In the genomic region with DNA sequence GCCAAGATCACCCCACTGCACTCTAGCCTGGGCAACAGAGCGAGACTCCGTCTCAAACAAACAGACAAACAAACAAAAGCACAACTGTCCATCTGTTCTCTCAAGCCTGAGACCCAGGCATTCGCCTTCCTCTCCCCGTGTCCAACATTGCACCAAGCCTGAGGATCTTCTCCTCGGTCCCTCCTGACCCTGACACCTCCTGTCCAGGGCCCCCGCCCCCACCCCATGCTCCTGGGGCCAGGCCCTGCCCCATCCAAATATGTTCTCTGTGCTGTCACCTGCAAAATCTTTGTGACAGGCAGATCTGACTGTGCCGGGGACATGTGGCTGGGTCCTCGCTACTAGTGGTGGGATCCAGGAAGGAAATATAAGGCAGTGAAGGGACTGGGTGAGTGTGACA, we compare ENCODE assay signal across 18 cellular contexts. TPM values are rescaled to one million over a fixed set of nuclear protein-coding genes. Genes with fewer than 3 reads are reported as not detected.
"Had no signal": no experiment of that assay in that cellular context is flagged by ENCODE, and none has a peak within 500 bp of the region (broad histone marks: within the 10 kb centered on the region; RNA-seq: fewer than 3 reads in every experiment).

No MANE protein-coding gene starts in this region.

- H3K27ac Mint-ChIP-seq: activated B cell treated with CpG ODN at 0.5 μM for 24 hours; activated CD4-positive, alpha-beta T cell treated with anti-CD3 and anti-CD28 coated beads, Interleukin-2, amount 10 ng/mL, durations not matched to agents 7 days and 5 days; activated naive CD4-positive, alpha-beta T cell treated with anti-CD3 and anti-CD28 coated beads, Interleukin-2, amount 50 U/mL, for 72 hours; naive B cell had no signal

- H3K9me3 ChIP-seq: body of pancreas, transverse colon had no signal

- H3K4me1 Mint-ChIP-seq: activated B cell treated with CpG ODN at 0.5 μM for 24 hours had no signal

- H3K4me1 ChIP-seq: body of pancreas, parathyroid adenoma, transverse colon had no signal

- DNase-seq: activated B cell treated with CpG ODN at 0.5 μM for 24 hours; activated CD4-positive, alpha-beta T cell treated with anti-CD3 and anti-CD28 coated beads, Interleukin-2, amount 10 ng/mL, durations not matched to agents 7 days and 5 days; activated gamma-delta T cell; amygdala; body of pancreas; effector memory CD4-positive, alpha-beta T cell; foreskin melanocyte; naive B cell; stimulated activated CD4-positive, alpha-beta T cell treated with anti-CD3 and anti-CD28 coated beads, Interleukin-15, amount 100 ng/mL, for 24 hours; stimulated activated CD4-positive, alpha-beta T cell treated with anti-CD3 and anti-CD28 coated beads, Interleukin-4, amount 100 ng/mL, for 24 hours; stimulated activated naive CD4-positive, alpha-beta T cell; T-helper 2 cell; transverse colon had no signal

- H3K36me3 ChIP-seq: transverse colon had no signal

- ATAC-seq: activated naive CD4-positive, alpha-beta T cell treated with anti-CD3 and anti-CD28 coated beads, Interleukin-2, amount 50 U/mL, for 72 hours; body of pancreas had no signal

- H3K27ac ChIP-seq: body of pancreas, parathyroid adenoma, transverse colon had no signal

- H3K4me3 ChIP-seq: body of pancreas, transverse colon had no signal

- H3K27me3 ChIP-seq: body of pancreas had no signal

- H3K4me3 Mint-ChIP-seq: activated B cell treated with CpG ODN at 0.5 μM for 24 hours; activated CD4-positive, alpha-beta T cell treated with anti-CD3 and anti-CD28 coated beads, Interleukin-2, amount 10 ng/mL, durations not matched to agents 7 days and 5 days; naive B cell had no signal

- H3K9me3 Mint-ChIP-seq: activated B cell treated with CpG ODN at 0.5 μM for 24 hours; activated CD4-positive, alpha-beta T cell treated with anti-CD3 and anti-CD28 coated beads, Interleukin-2, amount 10 ng/mL, durations not matched to agents 7 days and 5 days; activated naive CD4-positive, alpha-beta T cell treated with anti-CD3 and anti-CD28 coated beads, Interleukin-2, amount 50 U/mL, for 72 hours had no signal

- H3K36me3 Mint-ChIP-seq: activated naive CD4-positive, alpha-beta T cell treated with anti-CD3 and anti-CD28 coated beads, Interleukin-2, amount 50 U/mL, for 72 hours; naive B cell had no signal

RNA-seq across cellular contexts. Expression of gene UNC5A, which starts 33.4 kb away (rescaled TPM):
- total RNA-seq: activated B cell treated with CpG ODN at 0.5 μM for 24 hours; activated CD4-positive, alpha-beta T cell treated with anti-CD3 and anti-CD28 coated beads, Interleukin-2, amount 10 ng/mL, durations not matched to agents 7 days and 5 days; fibroblast of lung; mononuclear cell; skeletal muscle tissue had no signal
